In the genomic region with DNA sequence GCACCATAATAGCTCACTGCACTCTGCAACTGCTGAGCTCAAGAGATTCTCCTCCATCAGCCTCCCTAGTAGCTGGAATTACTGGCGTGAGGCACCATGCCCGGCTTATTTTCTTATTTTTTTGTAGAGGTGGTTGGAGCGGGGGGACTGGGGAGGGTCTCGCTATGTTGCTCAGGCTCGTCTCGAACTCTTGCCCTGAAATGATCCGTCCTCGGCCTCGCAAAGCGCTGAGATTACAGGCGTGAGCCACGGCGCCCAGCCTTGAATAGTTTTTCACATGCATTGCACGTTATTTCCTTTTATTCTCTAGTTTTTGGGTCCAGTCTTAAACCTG, we compare ENCODE assay signal across 8 cellular contexts. TPM values are rescaled to one million over a fixed set of nuclear protein-coding genes. Genes with fewer than 3 reads are reported as not detected.
DNase-seq lines count a peak whose midpoint lies in the region; ATAC-seq, FAIRE-seq and TF ChIP-seq lines count a peak whose summit lies in the region.

No MANE protein-coding gene starts in this region.

- peaks cover 14 to 32% of the 10 kb centered on the region in 2 experiments; a peak in 4 of 5 replicates for H3K4me1 ChIP-seq in K562 (replicated peaks in 1 of 2; ENCODE audit: control insufficient read depth in 2 of 2, insufficient read depth in 2 of 2, low read length in 2 of 2)
- H3K4me1 ChIP-seq in lung (ENCODE audit: control insufficient read depth in 2 of 2, insufficient read depth in 2 of 2, low read length in 2 of 2), result peaks cover 0 to 2% of the 10 kb centered on the region in 2 donors
- H3K4me1 ChIP-seq in upper lobe of right lung, result peaks cover 7% of the 10 kb centered on the region

- peaks cover 29% of the 10 kb centered on the region for H3K4me1 Mint-ChIP-seq in activated naive CD4-positive, alpha-beta T cell treated with anti-CD3 and anti-CD28 coated beads for 36 hours (ENCODE audit: low read depth)

- no peak for TF ChIP-seq POLR2A in K562 (conservative IDR thresholded peaks at IDR 0.05)

- H3K4me3 ChIP-seq in K562 (peak overlapping the region; percentile 26), lung (peak overlapping the region; percentile 17), upper lobe of right lung (peak overlapping the region; percentile 88)

- no peak for ATAC-seq in K562
- ATAC-seq in lung (ENCODE audit: insufficient read depth, low FRiP score), result no peak
- no peak for ATAC-seq in upper lobe of right lung
- ATAC-seq in HG03342 (IDR thresholded peaks at IDR 0.05; ENCODE audit: unreplicated experiment), result no peak

- TF ChIP-seq CTCF in K562 (IDR thresholded peaks at IDR 0.05 in 2 of 3, conservative IDR thresholded peaks at IDR 0.05 in 1 of 3; ENCODE audit: insufficient read depth in 2 of 3, low read depth in 1 of 3, low read length in 3 of 3) (no peak), lung (IDR thresholded peaks at IDR 0.05; ENCODE audit: control extremely low read depth, extremely low read depth) (no peak), upper lobe of right lung (IDR thresholded peaks at IDR 0.05) (no peak)

- H3K27ac ChIP-seq in K562 (ENCODE audit: extremely low read depth, low read depth, low read length) (peak overlapping the region; percentile 61; the same call in 2 of the 3 replicates), lung (ENCODE audit: low read depth in 1 of 2, low read length in 1 of 2) (peak overlapping the region; percentile 78 to 82), upper lobe of right lung (peak overlapping the region; percentile 77)

- H2AFZ ChIP-seq in K562 (ENCODE audit: low read depth, low read length), result peak overlapping the region; percentile 98

- H3K4me3 Mint-ChIP-seq in activated naive CD4-positive, alpha-beta T cell treated with anti-CD3 and anti-CD28 coated beads for 36 hours, result peak overlapping the region; percentile 100

- no peak for DNase-seq in activated naive CD4-positive, alpha-beta T cell treated with anti-CD3 and anti-CD28 coated beads for 36 hours
- no peak for DNase-seq in activated naive CD4-positive, alpha-beta T cell (lab: John Stamatoyannopoulos, UW)
- DNase-seq in K562 (ENCODE audit: extremely low read depth in 1 of 4, low spot score in 3 of 4) (no peak), lung (ENCODE audit: low spot score) (no peak), upper lobe of right lung (no peak), MV-4-11 (lab: John Stamatoyannopoulos, UW) (no peak), NCI-H446 (lab: John Stamatoyannopoulos, UW) (no peak)

- no peak for TF ChIP-seq EP300 in K562 (IDR thresholded peaks at IDR 0.05; ENCODE audit: low read length)

- H3K36me3 ChIP-seq in K562 (ENCODE audit: control insufficient read depth, insufficient read depth, low read length) (peaks cover 25% of the 10 kb centered on the region; the same call in 2 of the 3 replicates), lung (ENCODE audit: control insufficient read depth in 2 of 2, insufficient read depth in 2 of 2, low read length in 2 of 2) (peaks cover 0 to under 1% of the 10 kb centered on the region in 2 donors), upper lobe of right lung (no peaks in the 10 kb centered on the region)

- WGBS in K562 (ENCODE audit: insufficient coverage, low coverage, missing lambda C conversion rate), result 15% methylated on average over 14 of the region's 14 CpGs
- 14 to 20% methylated on average over 14 of the region's 14 CpGs for WGBS in lung, 2 donors

- H3K27ac Mint-ChIP-seq in activated naive CD4-positive, alpha-beta T cell treated with anti-CD3 and anti-CD28 coated beads for 36 hours, result peak overlapping the region; percentile 99

- no peak for TF ChIP-seq RAD21 in K562 (CRISPR knock-in tag; conservative IDR thresholded peaks at IDR 0.05 in 1 of 2, IDR thresholded peaks at IDR 0.05 in 1 of 2)

- H3K27me3 Mint-ChIP-seq in activated naive CD4-positive, alpha-beta T cell treated with anti-CD3 and anti-CD28 coated beads for 36 hours (ENCODE audit: low read depth), result no peaks in the 10 kb centered on the region

- no peaks in the 10 kb centered on the region for H3K9me3 Mint-ChIP-seq in activated naive CD4-positive, alpha-beta T cell treated with anti-CD3 and anti-CD28 coated beads for 36 hours

- no peaks in the 10 kb centered on the region for H3K27me3 ChIP-seq in K562 (ENCODE audit: control insufficient read depth in 2 of 2, insufficient read depth in 2 of 2, low read length in 2 of 2)
- no peaks in the 10 kb centered on the region for H3K27me3 ChIP-seq in lung (ENCODE audit: control insufficient read depth, insufficient read depth)
- H3K27me3 ChIP-seq in upper lobe of right lung, result no peaks in the 10 kb centered on the region

- H3K79me2 ChIP-seq in K562 (ENCODE audit: control insufficient read depth, insufficient read depth, low read length), result peaks cover 18% of the 10 kb centered on the region

- H3K9me3 ChIP-seq in K562 (replicated peaks; ENCODE audit: control insufficient read depth, insufficient read depth, low read depth, low read length), result no peaks in the 10 kb centered on the region
- H3K9me3 ChIP-seq in lung (ENCODE audit: control insufficient read depth in 2 of 2, insufficient read depth in 1 of 2, low read length in 1 of 2), result no peaks in the 10 kb centered on the region
- no peaks in the 10 kb centered on the region for H3K9me3 ChIP-seq in upper lobe of right lung

- no TSS peak for BruUV-seq in K562 (replicated peaks; lab: Mats Ljungman, UMichigan)

- no peaks in the 10 kb centered on the region for H4K20me1 ChIP-seq in K562 (replicated peaks; ENCODE audit: control insufficient read depth, insufficient read depth, low read length)

- H3K9me1 ChIP-seq in K562 (ENCODE audit: control insufficient read depth, insufficient read depth, low read length), result no peaks in the 10 kb centered on the region

- in situ Hi-C loops in K562 (cut with MboI), result no loop called here

- intact Hi-C loops in activated naive CD4-positive, alpha-beta T cell treated with anti-CD3 and anti-CD28 coated beads for 36 hours (cut with micrococcal nuclease), result loop anchor here (1.0 kb wide), 10 partner anchors 10 to 288 kb away; partner anchors contain the start of genes AP4M1, GAL3ST4, GPC2 and MCM7
- intact Hi-C loops in K562 (cut with micrococcal nuclease), result loop anchor here (1.0 kb wide), 1 partner anchor 42 kb away; no protein-coding TSS in a partner anchor
- intact Hi-C loops in upper lobe of right lung (cut with DNase I), result no loop called here

- H3K4me2 ChIP-seq in K562 (ENCODE audit: insufficient read depth, low read length), result peak overlapping the region; percentile 95

- peaks cover 21% of the 10 kb centered on the region for H3K36me3 Mint-ChIP-seq in activated naive CD4-positive, alpha-beta T cell treated with anti-CD3 and anti-CD28 coated beads for 36 hours (ENCODE audit: low read depth)

- CTCF ChIA-PET in activated naive CD4-positive, alpha-beta T cell treated with anti-CD3 and anti-CD28 coated beads for 36 hours (lab: Charles Lee), result interaction anchor here (1.0 to 4.7 kb wide), 4 partner anchors 9 to 260 kb away, joined by 3 to 34 read pairs (median 6); no protein-coding TSS in a partner anchor
- CTCF ChIA-PET in K562 (lab: Yijun Ruan, JAX; ENCODE audit: low intra/inter-chr PET ratio), result interaction anchor here (0.6 kb wide), 1 partner anchor 11 kb away, joined by 5 read pairs; the partner anchor contains the start of gene TRAPPC14

- FAIRE-seq in K562 (lab: Jason Lieb, UNC), result no peak

- POLR2A ChIA-PET in K562 (lab: Yijun Ruan, JAX), result interaction anchor here (0.6 to 1.6 kb wide), 13 partner anchors 8 to 66 kb away, joined by 3 to 13 read pairs (median 4); partner anchors contain the start of genes AP4M1, COPS6 and MCM7

- peak overlapping the region; percentile 40 to 90 for H3K9ac ChIP-seq in K562 (ENCODE audit: insufficient read depth in 1 of 2, low read depth in 2 of 2, low read length in 2 of 2)

RNA-seq across cellular contexts. Expression of gene LAMTOR4, which starts 0.5 kb away (rescaled TPM):
- 100 to 1,000 TPM; 129 to 135 TPM for total RNA-seq in activated naive CD4-positive, alpha-beta T cell treated with anti-CD3 and anti-CD28 coated beads for 36 hours
- 44.1 and 100 TPM in 2 replicates for total RNA-seq in K562 (2011; cell fraction: chromatin; rRNA removed; ENCODE audit: low replicate concordance)
- total RNA-seq in K562 (2011; cell fraction: nucleolus; rRNA removed), result 87.9 and 91.2 TPM in 2 replicates
- 91.3 and 109 TPM in 2 replicates for total RNA-seq in K562 (2011; cell fraction: nucleoplasm; rRNA removed)
- total RNA-seq in K562 (2014; rRNA removed), result 231 and 275 TPM in 2 replicates
- 52.6 and 79.6 TPM in 2 replicates for total RNA-seq in K562 (2014; rRNA removed; fragmentation: Illumina TruSeq; extraction: Trizol)
- 139 and 152 TPM in 2 replicates for total RNA-seq in K562 (2015; rRNA removed; fragmentation: Illumina TruSeq; extraction: Trizol)
- total RNA-seq in K562 (2021), result 183 and 195 TPM in 2 replicates
- polyA plus RNA-seq in K562 (2011; rRNA removed), result 154 and 162 TPM in 2 replicates
- 371 and 576 TPM in 2 replicates for polyA plus RNA-seq in K562 (2011; cell fraction: cytosol; rRNA removed)
- polyA plus RNA-seq in K562 (2011; cell fraction: nucleus; rRNA removed), result 164 and 218 TPM in 2 replicates
- polyA plus RNA-seq in K562 (2012), result 237 and 248 TPM in 2 replicates
- 114 and 145 TPM in 2 replicates for polyA plus RNA-seq in K562 (2014; fragmentation: Illumina TruSeq; extraction: Trizol)
- polyA plus RNA-seq in K562 (2014; fragmentation: Nextera tagmentation; extraction: Ambion mirVana), result 100 to 1,000 TPM; 206 to 314 TPM
- polyA plus RNA-seq in K562 (2014; rRNA removed), result 299 and 307 TPM in 2 replicates
- polyA minus RNA-seq in K562 (2011; rRNA and poly(A)+ RNA removed), result 21.6 and 37.2 TPM in 2 replicates
- 32.1 and 32.2 TPM in 2 replicates for polyA minus RNA-seq in K562 (2011; cell fraction: cytosol; rRNA and poly(A)+ RNA removed)
- 19.7 and 21.4 TPM in 2 replicates for polyA minus RNA-seq in K562 (2011; cell fraction: nucleus; rRNA and poly(A)+ RNA removed)
- 100 to 1,000 TPM in 1 of 2 donors, 10 to 100 TPM in 1; 63.4 to 134 TPM for total RNA-seq in lung
- polyA plus RNA-seq in lung, result 100 to 1,000 TPM; 240 to 288 TPM
- total RNA-seq in upper lobe of right lung, result 105 TPM

RNA-seq across cellular contexts. Expression of gene TRAPPC14, which starts 10.3 kb away (rescaled TPM):
- 10 to 100 TPM; 21.2 to 21.6 TPM for total RNA-seq in activated naive CD4-positive, alpha-beta T cell treated with anti-CD3 and anti-CD28 coated beads for 36 hours
- 86.1 and 225 TPM in 2 replicates for total RNA-seq in K562 (2011; cell fraction: chromatin; rRNA removed; ENCODE audit: low replicate concordance)
- total RNA-seq in K562 (2011; cell fraction: nucleolus; rRNA removed), result 123 and 132 TPM in 2 replicates
- total RNA-seq in K562 (2011; cell fraction: nucleoplasm; rRNA removed), result 95.7 and 101 TPM in 2 replicates
- total RNA-seq in K562 (2014; rRNA removed) (25.6 and 27.1 TPM in 2 replicates), K562 (2014; rRNA removed; fragmentation: Illumina TruSeq; extraction: Trizol) (7.6 and 9.9 TPM in 2 replicates), K562 (2015; rRNA removed; fragmentation: Illumina TruSeq; extraction: Trizol) (17.4 and 18.2 TPM in 2 replicates), K562 (2021) (38.2 and 45.9 TPM in 2 replicates), lung (10 to 100 TPM in 1 of 2 donors, 1 to 10 TPM in 1; 9.8 to 27.9 TPM), upper lobe of right lung (19.7 TPM)
- polyA plus RNA-seq in K562 (2011; rRNA removed) (5.4 and 12.1 TPM in 2 replicates), K562 (2014; fragmentation: Illumina TruSeq; extraction: Trizol) (20.5 and 29.3 TPM in 2 replicates), K562 (2014; fragmentation: Nextera tagmentation; extraction: Ambion mirVana) (under 1 TPM; 0.42 to 0.55 TPM), K562 (2014; rRNA removed) (27.9 and 43.8 TPM in 2 replicates), lung (10 to 100 TPM; 19.5 to 19.6 TPM)
- polyA plus RNA-seq in K562 (2011; cell fraction: cytosol; rRNA removed), result 7.4 and 10.1 TPM in 2 replicates
- 91.6 and 168 TPM in 2 replicates for polyA plus RNA-seq in K562 (2011; cell fraction: nucleus; rRNA removed)
- polyA plus RNA-seq in K562 (2012), result 26.9 and 43.9 TPM in 2 replicates
- polyA minus RNA-seq in K562 (2011; rRNA and poly(A)+ RNA removed), result 4.9 and 6.1 TPM in 2 replicates
- polyA minus RNA-seq in K562 (2011; cell fraction: cytosol; rRNA and poly(A)+ RNA removed), result 6.9 and 7.9 TPM in 2 replicates
- polyA minus RNA-seq in K562 (2011; cell fraction: nucleus; rRNA and poly(A)+ RNA removed), result 41.7 and 45.6 TPM in 2 replicates

RNA-seq across cellular contexts. Expression of gene GAL3ST4, which starts 20.2 kb away (rescaled TPM):
- 1 to 10 TPM; 6.2 to 6.5 TPM for total RNA-seq in activated naive CD4-positive, alpha-beta T cell treated with anti-CD3 and anti-CD28 coated beads for 36 hours
- total RNA-seq in K562 (2011; cell fraction: chromatin; rRNA removed; ENCODE audit: low replicate concordance), result 1.3 and 3.7 TPM in 2 replicates
- total RNA-seq in K562 (2011; cell fraction: nucleolus; rRNA removed), result 2.1 and 2.2 TPM in 2 replicates
- total RNA-seq in K562 (2011; cell fraction: nucleoplasm; rRNA removed), result 1.8 and 2.9 TPM in 2 replicates
- total RNA-seq in K562 (2014; rRNA removed) (0.05 and 0.37 TPM in 2 replicates), K562 (2014; rRNA removed; fragmentation: Illumina TruSeq; extraction: Trizol) (0.16 and 0.18 TPM in 2 replicates), K562 (2015; rRNA removed; fragmentation: Illumina TruSeq; extraction: Trizol) (0.25 and 0.41 TPM in 2 replicates), K562 (2021) (0.54 and 1.0 TPM in 2 replicates), lung (1 to 10 TPM; 6.1 to 8.0 TPM), upper lobe of right lung (4.4 TPM)
- polyA plus RNA-seq in K562 (2011; rRNA removed) (0.60 and 1.7 TPM in 2 replicates), K562 (2014; fragmentation: Illumina TruSeq; extraction: Trizol) (0.96 and 1.2 TPM in 2 replicates), K562 (2014; fragmentation: Nextera tagmentation; extraction: Ambion mirVana) (under 1 TPM; 0.15 to 0.18 TPM), K562 (2014; rRNA removed) (0.88 and 0.98 TPM in 2 replicates), lung (1 to 10 TPM; 1.5 to 4.2 TPM)
- polyA plus RNA-seq in K562 (2011; cell fraction: cytosol; rRNA removed), result 1.5 and 2.0 TPM in 2 replicates
- polyA plus RNA-seq in K562 (2011; cell fraction: nucleus; rRNA removed), result 4.9 and 6.0 TPM in 2 replicates
- polyA plus RNA-seq in K562 (2012), result 1.1 and 2.6 TPM in 2 replicates
- polyA minus RNA-seq in K562 (2011; rRNA and poly(A)+ RNA removed), result 0.28 and 0.57 TPM in 2 replicates
- polyA minus RNA-seq in K562 (2011; cell fraction: cytosol; rRNA and poly(A)+ RNA removed), result 0.91 TPM in 1 of 2 replicates, not detected in the other
- polyA minus RNA-seq in K562 (2011; cell fraction: nucleus; rRNA and poly(A)+ RNA removed), result 0.13 and 0.44 TPM in 2 replicates

RNA-seq across cellular contexts. Expression of gene MBLAC1, which starts 21.4 kb away (rescaled TPM):
- 1 to 10 TPM; 2.3 to 2.9 TPM for total RNA-seq in activated naive CD4-positive, alpha-beta T cell treated with anti-CD3 and anti-CD28 coated beads for 36 hours
- total RNA-seq in K562 (2011; cell fraction: chromatin; rRNA removed; ENCODE audit: low replicate concordance), result 0.56 and 1.9 TPM in 2 replicates
- total RNA-seq in K562 (2011; cell fraction: nucleolus; rRNA removed), result 2.0 and 2.1 TPM in 2 replicates
- total RNA-seq in K562 (2011; cell fraction: nucleoplasm; rRNA removed), result 1.6 and 2.3 TPM in 2 replicates
- total RNA-seq in K562 (2014; rRNA removed) (2.9 and 4.4 TPM in 2 replicates), K562 (2014; rRNA removed; fragmentation: Illumina TruSeq; extraction: Trizol) (0.36 and 0.48 TPM in 2 replicates), K562 (2015; rRNA removed; fragmentation: Illumina TruSeq; extraction: Trizol) (0.98 TPM in 2 replicates), K562 (2021) (2.1 and 3.1 TPM in 2 replicates), lung (1 to 10 TPM; 2.2 to 2.9 TPM), upper lobe of right lung (3.0 TPM)
- polyA plus RNA-seq in K562 (2011; rRNA removed) (0.52 and 0.54 TPM in 2 replicates), K562 (2014; fragmentation: Illumina TruSeq; extraction: Trizol) (0.21 and 0.69 TPM in 2 replicates), K562 (2014; fragmentation: Nextera tagmentation; extraction: Ambion mirVana) (under 1 TPM; 0.03 TPM), K562 (2014; rRNA removed) (1.6 and 2.3 TPM in 2 replicates), lung (1 to 10 TPM; 1.7 to 1.9 TPM)
- 0.50 and 2.0 TPM in 2 replicates for polyA plus RNA-seq in K562 (2011; cell fraction: cytosol; rRNA removed)
- 0.69 and 1.1 TPM in 2 replicates for polyA plus RNA-seq in K562 (2011; cell fraction: nucleus; rRNA removed)
- polyA plus RNA-seq in K562 (2012), result 1.3 and 1.5 TPM in 2 replicates
- polyA minus RNA-seq in K562 (2011; rRNA and poly(A)+ RNA removed), result 0.15 TPM in 1 of 2 replicates, not detected in the other
- polyA minus RNA-seq in K562 (2011; cell fraction: cytosol; rRNA and poly(A)+ RNA removed), result 0.95 TPM in 1 of 2 replicates, not detected in the other
- polyA minus RNA-seq in K562 (2011; cell fraction: nucleus; rRNA and poly(A)+ RNA removed), result 0.54 and 1.1 TPM in 2 replicates

RNA-seq across cellular contexts. Expression of gene CNPY4, which starts 28.8 kb away (rescaled TPM):
- total RNA-seq in activated naive CD4-positive, alpha-beta T cell treated with anti-CD3 and anti-CD28 coated beads for 36 hours, result 1 to 10 TPM; 7.2 to 8.7 TPM
- total RNA-seq in K562 (2011; cell fraction: chromatin; rRNA removed; ENCODE audit: low replicate concordance), result 6.2 and 14.1 TPM in 2 replicates
- total RNA-seq in K562 (2011; cell fraction: nucleolus; rRNA removed), result 10.7 and 14.8 TPM in 2 replicates
- total RNA-seq in K562 (2011; cell fraction: nucleoplasm; rRNA removed), result 13.4 and 13.9 TPM in 2 replicates
- 5.9 and 7.6 TPM in 2 replicates for total RNA-seq in K562 (2014; rRNA removed)
- 7.7 and 9.2 TPM in 2 replicates for total RNA-seq in K562 (2014; rRNA removed; fragmentation: Illumina TruSeq; extraction: Trizol)
- 10.2 and 11.2 TPM in 2 replicates for total RNA-seq in K562 (2015; rRNA removed; fragmentation: Illumina TruSeq; extraction: Trizol)
- total RNA-seq in K562 (2021), result 5.1 and 5.5 TPM in 2 replicates
- 4.9 and 7.0 TPM in 2 replicates for polyA plus RNA-seq in K562 (2011; rRNA removed)
- 3.9 and 5.4 TPM in 2 replicates for polyA plus RNA-seq in K562 (2011; cell fraction: cytosol; rRNA removed)
- polyA plus RNA-seq in K562 (2011; cell fraction: nucleus; rRNA removed), result 6.1 and 11.1 TPM in 2 replicates
- 6.5 and 8.9 TPM in 2 replicates for polyA plus RNA-seq in K562 (2012)
- polyA plus RNA-seq in K562 (2014; fragmentation: Illumina TruSeq; extraction: Trizol), result 6.4 and 8.6 TPM in 2 replicates
- 1 to 10 TPM; 1.9 to 6.3 TPM for polyA plus RNA-seq in K562 (2014; fragmentation: Nextera tagmentation; extraction: Ambion mirVana)
- 6.3 and 7.0 TPM in 2 replicates for polyA plus RNA-seq in K562 (2014; rRNA removed)
- 2.8 and 5.5 TPM in 2 replicates for polyA minus RNA-seq in K562 (2011; rRNA and poly(A)+ RNA removed)
- 2.7 TPM in 1 of 2 replicates, not detected in the other for polyA minus RNA-seq in K562 (2011; cell fraction: cytosol; rRNA and poly(A)+ RNA removed)
- 3.3 and 3.5 TPM in 2 replicates for polyA minus RNA-seq in K562 (2011; cell fraction: nucleus; rRNA and poly(A)+ RNA removed)
- total RNA-seq in lung, result 10 to 100 TPM; 11.9 to 18.6 TPM
- 10 to 100 TPM in 1 of 2 donors, 1 to 10 TPM in 1; 9.8 to 10.5 TPM for polyA plus RNA-seq in lung
- 9.8 TPM for total RNA-seq in upper lobe of right lung

Comparison
In these comparisons a context has a peak if more than half of its experiments do, and no peak if none do; other contexts are left out.
1. H3K4me3 ChIP-seq: peak in every context shown above with its lines; median percentile 88 in upper lobe of right lung; 26 in K562; 17 in lung.